1 cellular context compared by ENCODE assay signal in genomic region chr1:26775666-26776065, GRCh38.
TF ChIP-seq lines count a peak whose summit lies in the region.

No MANE protein-coding gene starts in this region.

TF ChIP-seq in WTC11, 78 proteins besides CTCF, POLR2A, EP300 and RAD21 (continued from another document):
- TF ChIP-seq HMGXB4 (CRISPR knock-in tag; IDR thresholded peaks at IDR 0.05) (no peak), ARID4B (CRISPR knock-in tag; IDR thresholded peaks at IDR 0.05; ENCODE audit: borderline replicate concordance) (no peak), NR2C2 (CRISPR knock-in tag; IDR thresholded peaks at IDR 0.05) (no peak), FOXP4 (CRISPR knock-in tag; IDR thresholded peaks at IDR 0.05) (no peak)
